1 cellular context compared by ENCODE assay signal in the genomic region with DNA sequence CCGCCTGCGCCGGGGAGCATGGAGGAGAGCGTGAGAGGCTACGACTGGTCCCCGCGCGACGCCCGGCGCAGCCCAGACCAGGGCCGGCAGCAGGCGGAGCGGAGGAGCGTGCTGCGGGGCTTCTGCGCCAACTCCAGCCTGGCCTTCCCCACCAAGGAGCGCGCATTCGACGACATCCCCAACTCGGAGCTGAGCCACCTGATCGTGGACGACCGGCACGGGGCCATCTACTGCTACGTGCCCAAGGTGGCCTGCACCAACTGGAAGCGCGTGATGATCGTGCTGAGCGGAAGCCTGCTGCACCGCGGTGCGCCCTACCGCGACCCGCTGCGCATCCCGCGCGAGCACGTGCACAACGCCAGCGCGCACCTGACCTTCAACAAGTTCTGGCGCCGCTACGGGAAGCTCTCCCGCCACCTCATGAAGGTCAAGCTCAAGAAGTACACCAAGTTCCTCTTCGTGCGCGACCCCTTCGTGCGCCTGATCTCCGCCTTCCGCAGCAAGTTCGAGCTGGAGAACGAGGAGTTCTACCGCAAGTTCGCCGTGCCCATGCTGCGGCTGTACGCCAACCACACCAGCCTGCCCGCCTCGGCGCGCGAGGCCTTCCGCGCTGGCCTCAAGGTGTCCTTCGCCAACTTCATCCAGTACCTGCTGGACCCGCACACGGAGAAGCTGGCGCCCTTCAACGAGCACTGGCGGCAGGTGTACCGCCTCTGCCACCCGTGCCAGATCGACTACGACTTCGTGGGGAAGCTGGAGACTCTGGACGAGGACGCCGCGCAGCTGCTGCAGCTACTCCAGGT.
TF ChIP-seq lines count a peak whose summit lies in the region.

No MANE protein-coding gene starts in this region.

TF ChIP-seq in K562, 482 proteins besides CTCF, POLR2A, EP300 and RAD21 (continued from another document):
- TF ChIP-seq, protein P1, sequence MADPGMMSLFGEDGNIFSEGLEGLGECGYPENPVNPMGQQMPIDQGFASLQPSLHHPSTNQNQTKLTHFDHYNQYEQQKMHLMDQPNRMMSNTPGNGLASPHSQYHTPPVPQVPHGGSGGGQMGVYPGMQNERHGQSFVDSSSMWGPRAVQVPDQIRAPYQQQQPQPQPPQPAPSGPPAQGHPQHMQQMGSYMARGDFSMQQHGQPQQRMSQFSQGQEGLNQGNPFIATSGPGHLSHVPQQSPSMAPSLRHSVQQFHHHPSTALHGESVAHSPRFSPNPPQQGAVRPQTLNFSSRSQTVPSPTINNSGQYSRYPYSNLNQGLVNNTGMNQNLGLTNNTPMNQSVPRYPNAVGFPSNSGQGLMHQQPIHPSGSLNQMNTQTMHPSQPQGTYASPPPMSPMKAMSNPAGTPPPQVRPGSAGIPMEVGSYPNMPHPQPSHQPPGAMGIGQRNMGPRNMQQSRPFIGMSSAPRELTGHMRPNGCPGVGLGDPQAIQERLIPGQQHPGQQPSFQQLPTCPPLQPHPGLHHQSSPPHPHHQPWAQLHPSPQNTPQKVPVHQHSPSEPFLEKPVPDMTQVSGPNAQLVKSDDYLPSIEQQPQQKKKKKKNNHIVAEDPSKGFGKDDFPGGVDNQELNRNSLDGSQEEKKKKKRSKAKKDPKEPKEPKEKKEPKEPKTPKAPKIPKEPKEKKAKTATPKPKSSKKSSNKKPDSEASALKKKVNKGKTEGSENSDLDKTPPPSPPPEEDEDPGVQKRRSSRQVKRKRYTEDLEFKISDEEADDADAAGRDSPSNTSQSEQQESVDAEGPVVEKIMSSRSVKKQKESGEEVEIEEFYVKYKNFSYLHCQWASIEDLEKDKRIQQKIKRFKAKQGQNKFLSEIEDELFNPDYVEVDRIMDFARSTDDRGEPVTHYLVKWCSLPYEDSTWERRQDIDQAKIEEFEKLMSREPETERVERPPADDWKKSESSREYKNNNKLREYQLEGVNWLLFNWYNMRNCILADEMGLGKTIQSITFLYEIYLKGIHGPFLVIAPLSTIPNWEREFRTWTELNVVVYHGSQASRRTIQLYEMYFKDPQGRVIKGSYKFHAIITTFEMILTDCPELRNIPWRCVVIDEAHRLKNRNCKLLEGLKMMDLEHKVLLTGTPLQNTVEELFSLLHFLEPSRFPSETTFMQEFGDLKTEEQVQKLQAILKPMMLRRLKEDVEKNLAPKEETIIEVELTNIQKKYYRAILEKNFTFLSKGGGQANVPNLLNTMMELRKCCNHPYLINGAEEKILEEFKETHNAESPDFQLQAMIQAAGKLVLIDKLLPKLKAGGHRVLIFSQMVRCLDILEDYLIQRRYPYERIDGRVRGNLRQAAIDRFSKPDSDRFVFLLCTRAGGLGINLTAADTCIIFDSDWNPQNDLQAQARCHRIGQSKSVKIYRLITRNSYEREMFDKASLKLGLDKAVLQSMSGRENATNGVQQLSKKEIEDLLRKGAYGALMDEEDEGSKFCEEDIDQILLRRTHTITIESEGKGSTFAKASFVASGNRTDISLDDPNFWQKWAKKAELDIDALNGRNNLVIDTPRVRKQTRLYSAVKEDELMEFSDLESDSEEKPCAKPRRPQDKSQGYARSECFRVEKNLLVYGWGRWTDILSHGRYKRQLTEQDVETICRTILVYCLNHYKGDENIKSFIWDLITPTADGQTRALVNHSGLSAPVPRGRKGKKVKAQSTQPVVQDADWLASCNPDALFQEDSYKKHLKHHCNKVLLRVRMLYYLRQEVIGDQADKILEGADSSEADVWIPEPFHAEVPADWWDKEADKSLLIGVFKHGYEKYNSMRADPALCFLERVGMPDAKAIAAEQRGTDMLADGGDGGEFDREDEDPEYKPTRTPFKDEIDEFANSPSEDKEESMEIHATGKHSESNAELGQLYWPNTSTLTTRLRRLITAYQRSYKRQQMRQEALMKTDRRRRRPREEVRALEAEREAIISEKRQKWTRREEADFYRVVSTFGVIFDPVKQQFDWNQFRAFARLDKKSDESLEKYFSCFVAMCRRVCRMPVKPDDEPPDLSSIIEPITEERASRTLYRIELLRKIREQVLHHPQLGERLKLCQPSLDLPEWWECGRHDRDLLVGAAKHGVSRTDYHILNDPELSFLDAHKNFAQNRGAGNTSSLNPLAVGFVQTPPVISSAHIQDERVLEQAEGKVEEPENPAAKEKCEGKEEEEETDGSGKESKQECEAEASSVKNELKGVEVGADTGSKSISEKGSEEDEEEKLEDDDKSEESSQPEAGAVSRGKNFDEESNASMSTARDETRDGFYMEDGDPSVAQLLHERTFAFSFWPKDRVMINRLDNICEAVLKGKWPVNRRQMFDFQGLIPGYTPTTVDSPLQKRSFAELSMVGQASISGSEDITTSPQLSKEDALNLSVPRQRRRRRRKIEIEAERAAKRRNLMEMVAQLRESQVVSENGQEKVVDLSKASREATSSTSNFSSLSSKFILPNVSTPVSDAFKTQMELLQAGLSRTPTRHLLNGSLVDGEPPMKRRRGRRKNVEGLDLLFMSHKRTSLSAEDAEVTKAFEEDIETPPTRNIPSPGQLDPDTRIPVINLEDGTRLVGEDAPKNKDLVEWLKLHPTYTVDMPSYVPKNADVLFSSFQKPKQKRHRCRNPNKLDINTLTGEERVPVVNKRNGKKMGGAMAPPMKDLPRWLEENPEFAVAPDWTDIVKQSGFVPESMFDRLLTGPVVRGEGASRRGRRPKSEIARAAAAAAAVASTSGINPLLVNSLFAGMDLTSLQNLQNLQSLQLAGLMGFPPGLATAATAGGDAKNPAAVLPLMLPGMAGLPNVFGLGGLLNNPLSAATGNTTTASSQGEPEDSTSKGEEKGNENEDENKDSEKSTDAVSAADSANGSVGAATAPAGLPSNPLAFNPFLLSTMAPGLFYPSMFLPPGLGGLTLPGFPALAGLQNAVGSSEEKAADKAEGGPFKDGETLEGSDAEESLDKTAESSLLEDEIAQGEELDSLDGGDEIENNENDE (IDR thresholded peaks at IDR 0.05; ENCODE audit: low read depth, low read length), result no peak
- no peak for TF ChIP-seq RBFOX2 (IDR thresholded peaks at IDR 0.05; ENCODE audit: low read depth, low read length)
- no peak for TF ChIP-seq SMAD3 (CRISPR knock-in tag; conservative IDR thresholded peaks at IDR 0.05)
